11 cellular contexts compared by ENCODE assay signal in the genomic region with DNA sequence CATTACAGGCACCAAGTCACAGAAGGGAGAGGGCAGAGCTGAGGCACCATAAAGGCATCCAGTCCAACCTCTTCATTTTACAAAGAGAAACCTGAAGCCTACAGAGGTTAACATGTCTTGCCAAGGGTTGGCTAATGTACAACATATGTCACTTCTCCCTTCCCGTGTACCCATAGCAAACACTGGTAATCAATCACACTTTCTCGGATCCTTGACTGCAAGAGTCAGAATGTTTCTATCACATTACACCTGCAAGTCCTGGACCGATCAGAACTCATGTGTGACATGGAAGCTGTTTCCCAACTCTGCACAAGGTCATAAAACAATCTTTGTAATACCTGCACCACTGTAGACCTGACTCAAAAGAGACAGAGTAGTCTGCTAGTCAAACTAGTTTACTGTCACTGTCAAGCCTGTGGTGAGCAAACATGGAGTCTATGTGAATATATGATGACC. TPM values are rescaled to one million over a fixed set of nuclear protein-coding genes. Genes with fewer than 3 reads are reported as not detected.
DNase-seq lines count a peak whose midpoint lies in the region; ATAC-seq, FAIRE-seq and TF ChIP-seq lines count a peak whose summit lies in the region.
"Had no signal": no experiment of that assay in that cellular context is flagged by ENCODE, and none has a peak within 500 bp of the region (broad histone marks: within the 10 kb centered on the region; RNA-seq: fewer than 3 reads in every experiment).

No MANE protein-coding gene starts in this region.

- 15 to 20% methylated on average over 3 of the region's 3 CpGs for WGBS in body of pancreas, 2 donors
- WGBS in lower leg skin, 2 donors, result 63 to 83% methylated on average over 3 of the region's 3 CpGs

- peaks cover 52% of the 10 kb centered on the region for H3K36me3 ChIP-seq in DOHH2 (ENCODE audit: control insufficient read depth, low read length)
- H3K36me3 ChIP-seq in body of pancreas (replicated peaks in 1 of 2; ENCODE audit: insufficient read depth in 1 of 2, low read depth in 2 of 2), result no peaks in the 10 kb centered on the region

- TF ChIP-seq POLR2A in GM19099 (IDR thresholded peaks at IDR 0.05; ENCODE audit: extremely low read depth, insufficient read length, low read depth), result peak; percentile 15
- TF ChIP-seq POLR2A in body of pancreas (IDR thresholded peaks at IDR 0.05), result no peak
- TF ChIP-seq POLR2A in lower leg skin (IDR thresholded peaks at IDR 0.05), result no peak

- H4K20me1 ChIP-seq in DOHH2 (ENCODE audit: control insufficient read depth, insufficient read depth, low read depth, low read length), result 0 out of 2 replicates have a peak, but pooled peaks cover 5% of the 10 kb centered on the region

- no peak for FAIRE-seq in RCC 7860 (lab: Jason Lieb, UNC)
- FAIRE-seq: G401.6, K562 had no signal

- H3K9me3 ChIP-seq in DOHH2 (ENCODE audit: control insufficient read depth, insufficient read depth, low read length) (no peaks in the 10 kb centered on the region), body of pancreas (no peaks in the 10 kb centered on the region)

- H3K4me1 ChIP-seq in DOHH2 (ENCODE audit: control insufficient read depth, low read length), result peaks cover 99% of the 10 kb centered on the region
- H3K4me1 ChIP-seq in body of pancreas, result peaks cover 30% of the 10 kb centered on the region

- H3K27me3 ChIP-seq in DOHH2 (ENCODE audit: control insufficient read depth, low read length), result no peaks in the 10 kb centered on the region
- H3K27me3 ChIP-seq in body of pancreas, result no peaks in the 10 kb centered on the region

- H3K9me2 ChIP-seq in DOHH2 (replicated peaks; ENCODE audit: control insufficient read depth, low read length), result no peaks in the 10 kb centered on the region

- peak overlapping the region; percentile 54 for H3K4me3 ChIP-seq in DOHH2 (ENCODE audit: low read length)
- H3K4me3 ChIP-seq in body of pancreas, result no peak overlapping the region
- H3K4me3 ChIP-seq in lower leg skin (ENCODE audit: low read depth, poor library complexity, severe bottlenecking), result no peak overlapping the region
- H3K4me3 ChIP-seq: K562 had no signal

- peaks cover 23% of the 10 kb centered on the region for H3F3A ChIP-seq in DOHH2 (ENCODE audit: control insufficient read depth, insufficient read depth)

- H3K27ac ChIP-seq in DOHH2 (ENCODE audit: low read depth, low read length) (peak overlapping the region; percentile 62), body of pancreas (no peak overlapping the region)

- peaks cover 99% of the 10 kb centered on the region for H3K79me2 ChIP-seq in DOHH2 (ENCODE audit: control insufficient read depth, low read length)

- ATAC-seq in HG03378 (IDR thresholded peaks at IDR 0.05; ENCODE audit: unreplicated experiment), result peak; percentile 36
- ATAC-seq in body of pancreas, result peak; percentile 34
- ATAC-seq: K562 had no signal

- H3K4me2 ChIP-seq in DOHH2 (ENCODE audit: low read length), result peak overlapping the region; percentile 96

- TF ChIP-seq CTCF in DOHH2 (IDR thresholded peaks at IDR 0.05; ENCODE audit: low read depth, low read length, poor library complexity, severe bottlenecking) (no peak), body of pancreas (IDR thresholded peaks at IDR 0.05) (no peak), lower leg skin (IDR thresholded peaks at IDR 0.05) (no peak)

- intact Hi-C loops in body of pancreas (cut with DNase I), result no loop called here
- intact Hi-C loops in lower leg skin (cut with DNase I; ENCODE audit: low total_unique reads), result loop anchor here (10.0 kb wide), 1 partner anchor 100 kb away; no protein-coding TSS in a partner anchor

- DNase-seq in body of pancreas (peak in 1 of 4 donors; percentile 11), hepatic stellate cell (ENCODE audit: low spot score) (no peak), lower leg skin (ENCODE audit: low spot score in 2 of 2) (no peak), RCC 7860 (ENCODE audit: low spot score) (no peak), ecto neural progenitor cell (ENCODE audit: low spot score) (no peak)
- DNase-seq: mesendoderm had no signal

RNA-seq across cellular contexts. Expression of gene ANKRD44, which starts 6.0 kb away (rescaled TPM):
- total RNA-seq in body of pancreas (10 to 100 TPM; 12.2 TPM), lower leg skin (10 to 100 TPM in 2 of 4 donors, 1 to 10 TPM in 2; 9.1 to 20.8 (median 14.9) TPM)
